Comparison of ENCODE assay signal across 1 cellular context in the genomic region with DNA sequence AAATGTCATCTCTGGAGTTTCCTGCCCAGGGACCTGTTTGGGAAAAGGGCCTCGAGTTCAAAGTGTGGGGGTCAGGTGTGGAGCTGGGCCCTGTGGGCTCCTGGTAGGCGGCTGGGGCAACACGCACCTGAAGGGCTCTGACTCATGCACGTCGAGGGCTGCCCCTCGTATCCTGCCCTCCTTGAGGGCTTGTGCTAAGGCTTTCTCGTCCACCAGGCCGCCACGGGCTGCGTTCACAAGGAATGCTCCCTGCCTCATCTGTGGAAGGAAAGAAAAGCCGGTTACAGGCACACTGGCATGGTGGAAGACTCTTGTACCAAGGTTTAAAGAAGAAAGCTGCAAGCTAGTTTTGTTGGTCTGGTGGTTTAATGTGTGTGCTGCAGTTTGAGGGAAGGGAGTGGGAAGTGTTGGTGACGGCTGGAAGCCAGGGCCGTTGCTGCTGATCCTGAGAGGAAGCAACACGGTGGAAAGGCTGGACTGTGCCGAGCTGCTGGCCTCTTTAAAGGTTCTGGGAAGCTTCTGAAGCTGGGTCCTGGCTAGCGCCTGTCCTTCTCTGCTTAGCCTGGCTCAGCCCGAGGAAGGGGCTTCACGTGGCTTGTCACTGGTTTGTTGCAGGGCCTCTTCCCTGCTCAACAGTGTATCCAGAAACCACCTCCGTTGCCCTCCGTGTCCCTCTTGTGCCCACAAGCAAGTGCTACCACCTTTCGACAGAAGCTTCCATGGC.
TF ChIP-seq lines count a peak whose summit lies in the region.

No MANE protein-coding gene starts in this region.

TF ChIP-seq in GM23338, 12 proteins besides CTCF, POLR2A, EP300 and RAD21 (continued from another document):
- TF ChIP-seq, protein P1, sequence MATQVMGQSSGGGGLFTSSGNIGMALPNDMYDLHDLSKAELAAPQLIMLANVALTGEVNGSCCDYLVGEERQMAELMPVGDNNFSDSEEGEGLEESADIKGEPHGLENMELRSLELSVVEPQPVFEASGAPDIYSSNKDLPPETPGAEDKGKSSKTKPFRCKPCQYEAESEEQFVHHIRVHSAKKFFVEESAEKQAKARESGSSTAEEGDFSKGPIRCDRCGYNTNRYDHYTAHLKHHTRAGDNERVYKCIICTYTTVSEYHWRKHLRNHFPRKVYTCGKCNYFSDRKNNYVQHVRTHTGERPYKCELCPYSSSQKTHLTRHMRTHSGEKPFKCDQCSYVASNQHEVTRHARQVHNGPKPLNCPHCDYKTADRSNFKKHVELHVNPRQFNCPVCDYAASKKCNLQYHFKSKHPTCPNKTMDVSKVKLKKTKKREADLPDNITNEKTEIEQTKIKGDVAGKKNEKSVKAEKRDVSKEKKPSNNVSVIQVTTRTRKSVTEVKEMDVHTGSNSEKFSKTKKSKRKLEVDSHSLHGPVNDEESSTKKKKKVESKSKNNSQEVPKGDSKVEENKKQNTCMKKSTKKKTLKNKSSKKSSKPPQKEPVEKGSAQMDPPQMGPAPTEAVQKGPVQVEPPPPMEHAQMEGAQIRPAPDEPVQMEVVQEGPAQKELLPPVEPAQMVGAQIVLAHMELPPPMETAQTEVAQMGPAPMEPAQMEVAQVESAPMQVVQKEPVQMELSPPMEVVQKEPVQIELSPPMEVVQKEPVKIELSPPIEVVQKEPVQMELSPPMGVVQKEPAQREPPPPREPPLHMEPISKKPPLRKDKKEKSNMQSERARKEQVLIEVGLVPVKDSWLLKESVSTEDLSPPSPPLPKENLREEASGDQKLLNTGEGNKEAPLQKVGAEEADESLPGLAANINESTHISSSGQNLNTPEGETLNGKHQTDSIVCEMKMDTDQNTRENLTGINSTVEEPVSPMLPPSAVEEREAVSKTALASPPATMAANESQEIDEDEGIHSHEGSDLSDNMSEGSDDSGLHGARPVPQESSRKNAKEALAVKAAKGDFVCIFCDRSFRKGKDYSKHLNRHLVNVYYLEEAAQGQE (IDR thresholded peaks at IDR 0.05; ENCODE audit: unreplicated experiment), result no peak
TF ChIP-seq in GM23338: peak in this region for 0.
